ENCODE assay signal across 2 cellular contexts in the genomic region with DNA sequence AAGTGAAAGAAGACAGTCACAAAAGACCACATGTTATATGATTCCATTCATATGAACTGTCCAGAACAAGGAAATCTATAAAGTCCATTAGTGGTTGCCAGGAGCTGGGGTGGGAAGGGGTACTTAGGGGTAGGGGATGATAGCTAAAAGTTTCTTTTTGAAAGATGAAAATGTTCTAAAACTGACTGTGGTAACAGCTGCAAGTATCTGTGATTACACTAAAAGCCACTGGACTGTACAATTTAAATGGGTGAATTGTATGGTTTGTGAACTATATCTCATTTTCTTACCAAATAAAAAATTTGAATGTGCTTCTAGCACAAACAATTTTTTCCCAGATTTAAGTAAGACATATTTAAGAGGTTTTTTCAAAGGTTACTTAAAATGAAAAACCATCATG.
TF ChIP-seq lines count a peak whose summit lies in the region.

No MANE protein-coding gene starts in this region.

TF ChIP-seq in A549, 52 proteins besides CTCF, POLR2A, EP300 and RAD21 (continued from another document):
- TF ChIP-seq ZFP36 (IDR thresholded peaks at IDR 0.05; ENCODE audit: borderline replicate concordance, partially characterized antibody) (no peak), HOXB13 (CRISPR knock-in tag; IDR thresholded peaks at IDR 0.05; ENCODE audit: low read depth) (no peak), SREBF2 (IDR thresholded peaks at IDR 0.05) (no peak), HOXA7 (CRISPR knock-in tag; IDR thresholded peaks at IDR 0.05) (no peak), JUNB (IDR thresholded peaks at IDR 0.05) (no peak), FOSB (CRISPR knock-in tag; IDR thresholded peaks at IDR 0.05) (no peak), EHMT2 (IDR thresholded peaks at IDR 0.05; ENCODE audit: low read depth) (no peak), RFX5 (IDR thresholded peaks at IDR 0.05) (no peak), MAFK (IDR thresholded peaks at IDR 0.05; ENCODE audit: partially characterized antibody) (no peak), PHF8 (IDR thresholded peaks at IDR 0.05; ENCODE audit: borderline replicate concordance, low read depth) (no peak), FOXS1 (CRISPR knock-in tag; IDR thresholded peaks at IDR 0.05) (no peak), EHF (CRISPR knock-in tag; IDR thresholded peaks at IDR 0.05) (no peak), KDM5A (IDR thresholded peaks at IDR 0.05) (no peak), BHLHE40 (IDR thresholded peaks at IDR 0.05; ENCODE audit: low read depth, low read length) (no peak)
- TF ChIP-seq, protein P1, sequence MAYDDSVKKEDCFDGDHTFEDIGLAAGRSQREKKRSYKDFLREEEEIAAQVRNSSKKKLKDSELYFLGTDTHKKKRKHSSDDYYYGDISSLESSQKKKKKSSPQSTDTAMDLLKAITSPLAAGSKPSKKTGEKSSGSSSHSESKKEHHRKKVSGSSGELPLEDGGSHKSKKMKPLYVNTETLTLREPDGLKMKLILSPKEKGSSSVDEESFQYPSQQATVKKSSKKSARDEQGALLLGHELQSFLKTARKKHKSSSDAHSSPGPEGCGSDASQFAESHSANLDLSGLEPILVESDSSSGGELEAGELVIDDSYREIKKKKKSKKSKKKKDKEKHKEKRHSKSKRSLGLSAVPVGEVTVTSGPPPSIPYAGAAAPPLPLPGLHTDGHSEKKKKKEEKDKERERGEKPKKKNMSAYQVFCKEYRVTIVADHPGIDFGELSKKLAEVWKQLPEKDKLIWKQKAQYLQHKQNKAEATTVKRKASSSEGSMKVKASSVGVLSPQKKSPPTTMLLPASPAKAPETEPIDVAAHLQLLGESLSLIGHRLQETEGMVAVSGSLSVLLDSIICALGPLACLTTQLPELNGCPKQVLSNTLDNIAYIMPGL (CRISPR knock-in tag; IDR thresholded peaks at IDR 0.05; ENCODE audit: borderline replicate concordance) = no peak
- TF ChIP-seq, protein P2, sequence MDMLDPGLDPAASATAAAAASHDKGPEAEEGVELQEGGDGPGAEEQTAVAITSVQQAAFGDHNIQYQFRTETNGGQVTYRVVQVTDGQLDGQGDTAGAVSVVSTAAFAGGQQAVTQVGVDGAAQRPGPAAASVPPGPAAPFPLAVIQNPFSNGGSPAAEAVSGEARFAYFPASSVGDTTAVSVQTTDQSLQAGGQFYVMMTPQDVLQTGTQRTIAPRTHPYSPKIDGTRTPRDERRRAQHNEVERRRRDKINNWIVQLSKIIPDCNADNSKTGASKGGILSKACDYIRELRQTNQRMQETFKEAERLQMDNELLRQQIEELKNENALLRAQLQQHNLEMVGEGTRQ (IDR thresholded peaks at IDR 0.05) = no peak
- TF ChIP-seq, protein P3, sequence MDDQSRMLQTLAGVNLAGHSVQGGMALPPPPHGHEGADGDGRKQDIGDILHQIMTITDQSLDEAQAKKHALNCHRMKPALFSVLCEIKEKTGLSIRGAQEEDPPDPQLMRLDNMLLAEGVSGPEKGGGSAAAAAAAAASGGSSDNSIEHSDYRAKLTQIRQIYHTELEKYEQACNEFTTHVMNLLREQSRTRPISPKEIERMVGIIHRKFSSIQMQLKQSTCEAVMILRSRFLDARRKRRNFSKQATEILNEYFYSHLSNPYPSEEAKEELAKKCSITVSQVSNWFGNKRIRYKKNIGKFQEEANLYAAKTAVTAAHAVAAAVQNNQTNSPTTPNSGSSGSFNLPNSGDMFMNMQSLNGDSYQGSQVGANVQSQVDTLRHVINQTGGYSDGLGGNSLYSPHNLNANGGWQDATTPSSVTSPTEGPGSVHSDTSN (IDR thresholded peaks at IDR 0.05) = no peak

TF ChIP-seq in GM23338, 12 proteins besides CTCF, POLR2A, EP300 and RAD21 (continued from another document):
- TF ChIP-seq EZH2 (IDR thresholded peaks at IDR 0.05; ENCODE audit: low read depth, unreplicated experiment) (no peak), STAT1 (IDR thresholded peaks at IDR 0.05; ENCODE audit: unreplicated experiment) (no peak), NANOG (IDR thresholded peaks at IDR 0.05; ENCODE audit: borderline replicate concordance) (no peak), JUNB (IDR thresholded peaks at IDR 0.05; ENCODE audit: unreplicated experiment) (no peak), EZH2phosphoT487 (IDR thresholded peaks at IDR 0.05; ENCODE audit: unreplicated experiment) (no peak)
- TF ChIP-seq, protein P4, sequence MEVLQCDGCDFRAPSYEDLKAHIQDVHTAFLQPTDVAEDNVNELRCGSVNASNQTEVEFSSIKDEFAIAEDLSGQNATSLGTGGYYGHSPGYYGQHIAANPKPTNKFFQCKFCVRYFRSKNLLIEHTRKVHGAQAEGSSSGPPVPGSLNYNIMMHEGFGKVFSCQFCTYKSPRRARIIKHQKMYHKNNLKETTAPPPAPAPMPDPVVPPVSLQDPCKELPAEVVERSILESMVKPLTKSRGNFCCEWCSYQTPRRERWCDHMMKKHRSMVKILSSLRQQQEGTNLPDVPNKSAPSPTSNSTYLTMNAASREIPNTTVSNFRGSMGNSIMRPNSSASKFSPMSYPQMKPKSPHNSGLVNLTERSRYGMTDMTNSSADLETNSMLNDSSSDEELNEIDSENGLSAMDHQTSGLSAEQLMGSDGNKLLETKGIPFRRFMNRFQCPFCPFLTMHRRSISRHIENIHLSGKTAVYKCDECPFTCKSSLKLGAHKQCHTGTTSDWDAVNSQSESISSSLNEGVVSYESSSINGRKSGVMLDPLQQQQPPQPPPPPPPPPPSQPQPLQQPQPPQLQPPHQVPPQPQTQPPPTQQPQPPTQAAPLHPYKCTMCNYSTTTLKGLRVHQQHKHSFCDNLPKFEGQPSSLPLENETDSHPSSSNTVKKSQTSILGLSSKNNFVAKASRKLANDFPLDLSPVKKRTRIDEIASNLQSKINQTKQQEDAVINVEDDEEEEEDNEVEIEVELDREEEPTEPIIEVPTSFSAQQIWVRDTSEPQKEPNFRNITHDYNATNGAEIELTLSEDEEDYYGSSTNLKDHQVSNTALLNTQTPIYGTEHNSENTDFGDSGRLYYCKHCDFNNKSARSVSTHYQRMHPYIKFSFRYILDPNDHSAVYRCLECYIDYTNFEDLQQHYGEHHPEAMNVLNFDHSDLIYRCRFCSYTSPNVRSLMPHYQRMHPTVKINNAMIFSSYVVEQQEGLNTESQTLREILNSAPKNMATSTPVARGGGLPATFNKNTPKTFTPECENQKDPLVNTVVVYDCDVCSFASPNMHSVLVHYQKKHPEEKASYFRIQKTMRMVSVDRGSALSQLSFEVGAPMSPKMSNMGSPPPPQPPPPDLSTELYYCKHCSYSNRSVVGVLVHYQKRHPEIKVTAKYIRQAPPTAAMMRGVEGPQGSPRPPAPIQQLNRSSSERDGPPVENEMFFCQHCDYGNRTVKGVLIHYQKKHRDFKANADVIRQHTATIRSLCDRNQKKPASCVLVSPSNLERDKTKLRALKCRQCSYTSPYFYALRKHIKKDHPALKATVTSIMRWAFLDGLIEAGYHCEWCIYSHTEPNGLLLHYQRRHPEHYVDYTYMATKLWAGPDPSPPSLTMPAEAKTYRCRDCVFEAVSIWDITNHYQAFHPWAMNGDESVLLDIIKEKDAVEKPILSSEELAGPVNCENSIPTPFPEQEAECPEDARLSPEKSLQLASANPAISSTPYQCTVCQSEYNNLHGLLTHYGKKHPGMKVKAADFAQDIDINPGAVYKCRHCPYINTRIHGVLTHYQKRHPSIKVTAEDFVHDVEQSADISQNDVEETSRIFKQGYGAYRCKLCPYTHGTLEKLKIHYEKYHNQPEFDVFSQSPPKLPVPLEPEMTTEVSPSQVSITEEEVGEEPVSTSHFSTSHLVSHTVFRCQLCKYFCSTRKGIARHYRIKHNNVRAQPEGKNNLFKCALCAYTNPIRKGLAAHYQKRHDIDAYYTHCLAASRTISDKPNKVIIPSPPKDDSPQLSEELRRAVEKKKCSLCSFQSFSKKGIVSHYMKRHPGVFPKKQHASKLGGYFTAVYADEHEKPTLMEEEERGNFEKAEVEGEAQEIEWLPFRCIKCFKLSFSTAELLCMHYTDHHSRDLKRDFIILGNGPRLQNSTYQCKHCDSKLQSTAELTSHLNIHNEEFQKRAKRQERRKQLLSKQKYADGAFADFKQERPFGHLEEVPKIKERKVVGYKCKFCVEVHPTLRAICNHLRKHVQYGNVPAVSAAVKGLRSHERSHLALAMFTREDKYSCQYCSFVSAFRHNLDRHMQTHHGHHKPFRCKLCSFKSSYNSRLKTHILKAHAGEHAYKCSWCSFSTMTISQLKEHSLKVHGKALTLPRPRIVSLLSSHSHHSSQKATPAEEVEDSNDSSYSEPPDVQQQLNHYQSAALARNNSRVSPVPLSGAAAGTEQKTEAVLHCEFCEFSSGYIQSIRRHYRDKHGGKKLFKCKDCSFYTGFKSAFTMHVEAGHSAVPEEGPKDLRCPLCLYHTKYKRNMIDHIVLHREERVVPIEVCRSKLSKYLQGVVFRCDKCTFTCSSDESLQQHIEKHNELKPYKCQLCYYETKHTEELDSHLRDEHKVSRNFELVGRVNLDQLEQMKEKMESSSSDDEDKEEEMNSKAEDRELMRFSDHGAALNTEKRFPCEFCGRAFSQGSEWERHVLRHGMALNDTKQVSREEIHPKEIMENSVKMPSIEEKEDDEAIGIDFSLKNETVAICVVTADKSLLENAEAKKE (CRISPR knock-in tag; IDR thresholded peaks at IDR 0.05) = no peak
